In genomic region chr7:151568951-151569652, GRCh38 we compare ENCODE assay signal across 22 cellular contexts.
"Had no signal": no experiment of that assay in that cellular context is flagged by ENCODE, and none has a peak within 500 bp of the region (broad histone marks: within the 10 kb centered on the region; RNA-seq: fewer than 3 reads in every experiment).

No MANE protein-coding gene starts in this region.

- DNase-seq: cortex of kidney; effector memory CD8-positive, alpha-beta T cell; hypothalamus; immature natural killer cell; islet precursor cell; kidney glomerular epithelial cell; natural killer cell; occipital lobe; ovary; right lobe of liver; small intestine; stimulated activated CD4-positive, alpha-beta T cell treated with anti-CD3 and anti-CD28 coated beads, Interleukin-15, amount 100 ng/mL, for 24 hours; stimulated activated CD4-positive, alpha-beta T cell treated with anti-CD3 and anti-CD28 coated beads, Interleukin-2, amount 100 ng/mL, for 48 hours; stimulated activated naive B cell treated with anti-CD40 and anti-IgM and Interleukin-4, amounts not matched to agents 10 μg/mL and 1 μg/mL and 100 μg/mL, for 72 hours; transverse colon; upper lobe of right lung had no signal

- H3K4me3 ChIP-seq: lung, ovary, right lobe of liver, thoracic aorta, transverse colon, upper lobe of right lung, vagina had no signal

- ATAC-seq: effector memory CD8-positive, alpha-beta T cell; left lobe of liver; natural killer cell; right lobe of liver; stimulated activated naive B cell treated with anti-CD40 and anti-IgM and Interleukin-4, amounts not matched to agents 10 μg/mL and 1 μg/mL and 100 μg/mL, for 72 hours; upper lobe of right lung had no signal

- H3K27me3 Mint-ChIP-seq: effector memory CD8-positive, alpha-beta T cell; memory B cell; stimulated activated naive B cell treated with anti-CD40 and anti-IgM and Interleukin-4, amounts not matched to agents 10 μg/mL and 1 μg/mL and 100 μg/mL, for 72 hours; stimulated activated naive CD8-positive, alpha-beta T cell treated with anti-CD3 and anti-CD28 coated beads, Interleukin-15, Interleukin-2, amounts not matched to agents 100 ng/mL and 50 ng/mL, for 24 hours had no signal

- H3K9me3 ChIP-seq: ovary, right lobe of liver, thoracic aorta, transverse colon, upper lobe of right lung, vagina had no signal

- H3K27ac ChIP-seq: ovary, right lobe of liver, thoracic aorta, transverse colon, upper lobe of right lung, vagina had no signal

- H3K27ac Mint-ChIP-seq: effector memory CD8-positive, alpha-beta T cell; immature natural killer cell; memory B cell; natural killer cell; stimulated activated naive B cell treated with anti-CD40 and anti-IgM and Interleukin-4, amounts not matched to agents 10 μg/mL and 1 μg/mL and 100 μg/mL, for 72 hours; stimulated activated naive CD8-positive, alpha-beta T cell treated with anti-CD3 and anti-CD28 coated beads, Interleukin-15, Interleukin-2, amounts not matched to agents 100 ng/mL and 50 ng/mL, for 24 hours had no signal

- H3K9me3 Mint-ChIP-seq: effector memory CD8-positive, alpha-beta T cell; immature natural killer cell; memory B cell; natural killer cell; stimulated activated naive B cell treated with anti-CD40 and anti-IgM and Interleukin-4, amounts not matched to agents 10 μg/mL and 1 μg/mL and 100 μg/mL, for 72 hours; stimulated activated naive CD8-positive, alpha-beta T cell treated with anti-CD3 and anti-CD28 coated beads, Interleukin-15, Interleukin-2, amounts not matched to agents 100 ng/mL and 50 ng/mL, for 24 hours had no signal

- H3K4me1 Mint-ChIP-seq: immature natural killer cell; memory B cell; natural killer cell; stimulated activated naive B cell treated with anti-CD40 and anti-IgM and Interleukin-4, amounts not matched to agents 10 μg/mL and 1 μg/mL and 100 μg/mL, for 72 hours had no signal

- H3K4me3 Mint-ChIP-seq: effector memory CD8-positive, alpha-beta T cell; immature natural killer cell; memory B cell; natural killer cell; stimulated activated naive B cell treated with anti-CD40 and anti-IgM and Interleukin-4, amounts not matched to agents 10 μg/mL and 1 μg/mL and 100 μg/mL, for 72 hours; stimulated activated naive CD8-positive, alpha-beta T cell treated with anti-CD3 and anti-CD28 coated beads, Interleukin-15, Interleukin-2, amounts not matched to agents 100 ng/mL and 50 ng/mL, for 24 hours had no signal

- H3K36me3 ChIP-seq: ovary had no signal

- H3K27me3 ChIP-seq: ovary, right lobe of liver, transverse colon, upper lobe of right lung, vagina had no signal

- H3K4me1 ChIP-seq: right lobe of liver, transverse colon had no signal
